8 cellular contexts compared by ENCODE assay signal in genomic region chr22:22877523-22878210, GRCh38. TPM values are rescaled to one million over a fixed set of nuclear protein-coding genes. Genes with fewer than 3 reads are reported as not detected.
DNase-seq lines count a peak whose midpoint lies in the region; ATAC-seq and TF ChIP-seq lines count a peak whose summit lies in the region.

No MANE protein-coding gene starts in this region.

- H4K12ac ChIP-seq in trophoblast cell (ENCODE audit: low read depth, low read length), result no peak overlapping the region

- CTCF ChIA-PET in OCI-LY7 (lab: Charles Lee; ENCODE audit: unreplicated experiment), result interaction anchor here (0.7 to 1.1 kb wide), 4 partner anchors 20 to 96 kb away, joined by 3 read pairs; no protein-coding TSS in a partner anchor

- peak overlapping the region; percentile 9; the same call in 1 of the 2 replicates for H3K4me2 ChIP-seq in OCI-LY7 (ENCODE audit: low read length)
- no peak overlapping the region for H3K4me2 ChIP-seq in trophoblast cell (ENCODE audit: low read length)

- no peak overlapping the region for H3K23ac ChIP-seq in trophoblast cell (ENCODE audit: low read length)

- peaks cover 1% of the 10 kb centered on the region for H3K4me1 Mint-ChIP-seq in activated T-cell treated with anti-CD3 and anti-CD28 coated beads, Interleukin-2, amount 50 U/mL, for 4 hours (ENCODE audit: low read depth)

- peak in 1 of 2 donors; percentile 55 for ATAC-seq in activated T-cell treated with anti-CD3 and anti-CD28 coated beads, Interleukin-2, amount 50 U/mL, for 4 hours
- no peak for ATAC-seq in aorta (ENCODE audit: low FRiP score)

- intact Hi-C loops in OCI-LY7 (cut with micrococcal nuclease; ENCODE audit: unreplicated experiment), result loop anchor here (1.0 kb wide), 2 partner anchors 22 to 67 kb away; no protein-coding TSS in a partner anchor
- intact Hi-C loops in aorta (cut with DNase I), result no loop called here

- no peak overlapping the region for H3K4ac ChIP-seq in trophoblast cell (ENCODE audit: low read depth, low read length)

- no peak overlapping the region for H2BK12ac ChIP-seq in trophoblast cell (ENCODE audit: low read length)

- no peak overlapping the region for H3K9ac ChIP-seq in trophoblast cell (ENCODE audit: low read length)

- no peaks in the 10 kb centered on the region for H3K79me2 ChIP-seq in OCI-LY7 (ENCODE audit: insufficient read depth, low read depth, low read length)
- no peaks in the 10 kb centered on the region for H3K79me2 ChIP-seq in trophoblast cell (ENCODE audit: control insufficient read depth, insufficient read depth, low read length, poor library complexity)

- H3K27ac ChIP-seq in OCI-LY7 (ENCODE audit: low read depth, low read length, poor library complexity, severe bottlenecking) (no peak overlapping the region), trophoblast cell (ENCODE audit: low read depth, low read length) (no peak overlapping the region), aorta (ENCODE audit: low read depth in 1 of 2, low read length in 2 of 2) (no peak overlapping the region)

- no peak overlapping the region for H3K4me3 ChIP-seq in OCI-LY7 (ENCODE audit: low read depth, low read length, poor library complexity, severe bottlenecking)
- H3K4me3 ChIP-seq in trophoblast cell (ENCODE audit: low read depth, low read length), result no peak overlapping the region
- no peak overlapping the region for H3K4me3 ChIP-seq in aorta (ENCODE audit: low read length in 2 of 2)

- WGBS in trophoblast cell (ENCODE audit: extremely low coverage, insufficient coverage, insufficient read length), result no CpG with 5 or more reads among the region's 7 CpGs
- WGBS in aorta, 2 donors, result 19 to 24% methylated on average over 7 of the region's 7 CpGs

- H3K9me3 ChIP-seq in OCI-LY7 (ENCODE audit: low read length) (peaks cover 15% of the 10 kb centered on the region; the same call in 1 of the 2 replicates), trophoblast cell (ENCODE audit: insufficient read depth, low read depth, low read length) (peaks cover 4% of the 10 kb centered on the region), aorta (ENCODE audit: control insufficient read depth, low read length) (no peaks in the 10 kb centered on the region)

- no peaks in the 10 kb centered on the region for H3K9me2 ChIP-seq in OCI-LY7 (ENCODE audit: insufficient read depth, low read length)

- no peak overlapping the region for H3K4me3 Mint-ChIP-seq in activated T-cell treated with anti-CD3 and anti-CD28 coated beads, Interleukin-2, amount 50 U/mL, for 4 hours

- H4K20me1 ChIP-seq in OCI-LY7 (ENCODE audit: insufficient read depth, low read length), result no peaks in the 10 kb centered on the region

- H3K36me3 ChIP-seq in OCI-LY7 (ENCODE audit: insufficient read depth, low read length) (peaks cover 8% of the 10 kb centered on the region; the same call in 1 of the 2 replicates), trophoblast cell (ENCODE audit: control insufficient read depth in 1 of 2, insufficient read depth in 2 of 2, low read length in 2 of 2) (no peaks in the 10 kb centered on the region), aorta (ENCODE audit: control insufficient read depth in 1 of 2, insufficient read depth in 2 of 2, low read length in 1 of 2) (no peaks in the 10 kb centered on the region)

- H3K79me1 ChIP-seq in trophoblast cell (ENCODE audit: low read length), result no peaks in the 10 kb centered on the region

- H2AK5ac ChIP-seq in trophoblast cell (ENCODE audit: low read length), result no peak overlapping the region

- H3K27me3 ChIP-seq in trophoblast cell (ENCODE audit: insufficient read depth, low read length) (no peaks in the 10 kb centered on the region), aorta (ENCODE audit: control insufficient read depth in 1 of 2, insufficient read depth in 2 of 2, low read length in 1 of 2) (no peaks in the 10 kb centered on the region)

- H4K8ac ChIP-seq in trophoblast cell (ENCODE audit: low read depth, low read length), result no peak overlapping the region

- H3K9me3 Mint-ChIP-seq in activated T-cell treated with anti-CD3 and anti-CD28 coated beads, Interleukin-2, amount 50 U/mL, for 4 hours, result peaks cover 14% of the 10 kb centered on the region

- no peak overlapping the region for H2BK120ac ChIP-seq in trophoblast cell (ENCODE audit: insufficient read depth, low read length, poor library complexity)

- H4K91ac ChIP-seq in trophoblast cell (ENCODE audit: low read depth, low read length), result no peak overlapping the region

- no TSS peak for BruUV-seq in OCI-LY7 (replicated peaks; lab: Mats Ljungman, UMichigan)

- peaks cover 2% of the 10 kb centered on the region for H3K36me3 Mint-ChIP-seq in activated T-cell treated with anti-CD3 and anti-CD28 coated beads, Interleukin-2, amount 50 U/mL, for 4 hours (ENCODE audit: insufficient read depth)

- H3K4me1 ChIP-seq in OCI-LY7 (ENCODE audit: insufficient read depth, low read length, poor library complexity, severe bottlenecking), result peaks cover 53% of the 10 kb centered on the region
- no peaks in the 10 kb centered on the region for H3K4me1 ChIP-seq in trophoblast cell (ENCODE audit: control insufficient read depth in 1 of 2, insufficient read depth in 2 of 2, low read length in 2 of 2)
- no peaks in the 10 kb centered on the region for H3K4me1 ChIP-seq in aorta (ENCODE audit: control insufficient read depth in 1 of 2, insufficient read depth in 2 of 2, low read length in 2 of 2)

- no peak overlapping the region for H3K14ac ChIP-seq in trophoblast cell (ENCODE audit: low read length)

- TF ChIP-seq CTCF in AG09319 (IDR thresholded peaks at IDR 0.05; ENCODE audit: low read depth, low read length) (peak; percentile 73), OCI-LY7 (conservative IDR thresholded peaks at IDR 0.05; ENCODE audit: low read length) (peak; percentile 84)

- no peak overlapping the region for H3K18ac ChIP-seq in trophoblast cell (ENCODE audit: low read length)

- H2AFZ ChIP-seq in OCI-LY7 (ENCODE audit: low read length), result no peak overlapping the region
- H2AFZ ChIP-seq in trophoblast cell (ENCODE audit: insufficient read depth, low read length, poor library complexity), result no peak overlapping the region

- POLR2A ChIA-PET in OCI-LY7 (lab: Charles Lee), result interaction anchor here (1.3 kb wide), 1 partner anchor 18 kb away, joined by 4 read pairs; no protein-coding TSS in a partner anchor

- no peak overlapping the region for H2BK5ac ChIP-seq in trophoblast cell (ENCODE audit: low read depth, low read length, poor library complexity)

- no peaks in the 10 kb centered on the region for H3K27me3 Mint-ChIP-seq in activated T-cell treated with anti-CD3 and anti-CD28 coated beads, Interleukin-2, amount 50 U/mL, for 4 hours (ENCODE audit: low read depth)

- peak; percentile 11 for DNase-seq in AG09319 (ENCODE audit: extremely low read depth, low read depth)
- peak; percentile 35 for DNase-seq in H4 (ENCODE audit: low spot score)
- DNase-seq in OCI-LY7 (ENCODE audit: low spot score), result peak; percentile 75
- peak; percentile 74 for DNase-seq in activated T-cell treated with anti-CD3 and anti-CD28 coated beads, Interleukin-2, amount 50 U/mL, for 4 hours
- DNase-seq in fibroblast of the conjunctiva (ENCODE audit: low read depth), result peak; percentile 23
- peak; percentile 43 to 85 for DNase-seq in trophoblast cell
- DNase-seq in aorta, result peak; percentile 72 to 87
- DNase-seq in NCI-H1048 (lab: John Stamatoyannopoulos, UW), result no peak

RNA-seq across cellular contexts. Expression of gene IGLL5, which starts 9.9 kb away (rescaled TPM):
- total RNA-seq in H4 (2014; rRNA removed; shearing (Covaris generic)), result not detected in 2 replicates
- 219 TPM in 2 replicates for total RNA-seq in OCI-LY7 (2014; rRNA removed; shearing (Covaris generic))
- 364 and 387 TPM in 2 replicates for total RNA-seq in OCI-LY7 (2022)
- total RNA-seq in activated T-cell treated with anti-CD3 and anti-CD28 coated beads, Interleukin-2, amount 50 U/mL, for 4 hours, result under 1 TPM in 1 of 3 donors, not detected in 2; 0.79 TPM
- not detected in 2 replicates for polyA plus RNA-seq in trophoblast cell (2013)
- total RNA-seq in aorta, result 1 to 10 TPM; 1.0 to 6.1 TPM
- 1 to 10 TPM in 1 of 2 donors, under 1 TPM in 1; 0.51 to 3.0 TPM for polyA plus RNA-seq in aorta

Comparison
In these comparisons a context has a peak if more than half of its experiments do, and no peak if none do; other contexts are left out.
1. RNA of gene IGLL5, which starts 9.9 kb away (total RNA-seq): 219 to 387 TPM in OCI-LY7; 1.0 to 6.1 TPM in aorta, 0.79 TPM in activated T-cell treated with anti-CD3 and anti-CD28 coated beads, Interleukin-2, amount 50 U/mL, for 4 hours and not detected in H4; every median in the first group is over 10 times any median in the second.